In genomic region chr17:47864791-47865216, GRCh38 we compare ENCODE assay signal across 14 cellular contexts. TPM values are rescaled to one million over a fixed set of nuclear protein-coding genes. Genes with fewer than 3 reads are reported as not detected.
DNase-seq lines count a peak whose midpoint lies in the region; ATAC-seq and TF ChIP-seq lines count a peak whose summit lies in the region.
"Had no signal": no experiment of that assay in that cellular context is flagged by ENCODE, and none has a peak within 500 bp of the region (broad histone marks: within the 10 kb centered on the region; RNA-seq: fewer than 3 reads in every experiment).

No MANE protein-coding gene starts in this region.

- H3K9ac ChIP-seq in adipocyte (ENCODE audit: low read length) = peak overlapping the region; percentile 19
- H3K9ac ChIP-seq: BLaER1 treated with 17β-estradiol and CSF1 and Interleukin-3, amounts not matched to agents 10 nM and 100 nM had no signal

- H3K4me3 ChIP-seq in adipocyte (ENCODE audit: low read length) = no peak overlapping the region
- no peak overlapping the region for H3K4me3 ChIP-seq in esophagus muscularis mucosa
- H3K4me3 ChIP-seq: BLaER1 treated with 17β-estradiol and CSF1 and Interleukin-3, amounts not matched to agents 10 nM and 100 nM had no signal

- H3K4me1 ChIP-seq in adipocyte (ENCODE audit: control insufficient read depth, insufficient read depth, low read length) (peaks cover 17% of the 10 kb centered on the region), esophagus muscularis mucosa (no peaks in the 10 kb centered on the region)

- no peak for TF ChIP-seq POLR2A in esophagus muscularis mucosa (IDR thresholded peaks at IDR 0.05; ENCODE audit: low read depth)

- POLR2A ChIA-PET in activated naive CD8-positive, alpha-beta T cell treated with anti-CD3 and anti-CD28 coated beads, Interleukin-2, amount 10 ng/mL, durations not matched to agents 7 days and 5 days (lab: Charles Lee) = interaction anchor here (0.6 to 1.6 kb wide), 3 partner anchors 20 to 254 kb away, joined by 3 to 4 read pairs (median 3); partner anchors contain the start of gene SP2

- TF ChIP-seq CTCF in esophagus muscularis mucosa (IDR thresholded peaks at IDR 0.05) = no peak

- intact Hi-C loops in esophagus muscularis mucosa (cut with DNase I) = no loop called here

- peaks cover 18% of the 10 kb centered on the region for H3K27me3 ChIP-seq in adipocyte (replicated peaks; ENCODE audit: control insufficient read depth, insufficient read depth, low read length)
- H3K27me3 ChIP-seq in esophagus muscularis mucosa = peaks cover 0 to 68% (median 2%) of the 10 kb centered on the region in 4 donors

- H3K4me3 Mint-ChIP-seq in activated naive CD8-positive, alpha-beta T cell treated with anti-CD3 and anti-CD28 coated beads, Interleukin-2, amount 10 ng/mL, durations not matched to agents 7 days and 5 days = peak overlapping the region; percentile 28
- H3K4me3 Mint-ChIP-seq in activated naive CD8-positive, alpha-beta T cell treated with anti-CD3 and anti-CD28 coated beads, Interleukin-2, amount 50 U/mL, for 24 hours = no peak overlapping the region

- WGBS in esophagus muscularis mucosa = 61% methylated on average over 7 of the region's 7 CpGs

- H3K9me3 Mint-ChIP-seq in activated naive CD8-positive, alpha-beta T cell treated with anti-CD3 and anti-CD28 coated beads, Interleukin-2, amount 10 ng/mL, durations not matched to agents 7 days and 5 days = no peaks in the 10 kb centered on the region
- no peaks in the 10 kb centered on the region for H3K9me3 Mint-ChIP-seq in activated naive CD8-positive, alpha-beta T cell treated with anti-CD3 and anti-CD28 coated beads, Interleukin-2, amount 50 U/mL, for 24 hours
- H3K9me3 Mint-ChIP-seq: T-cell had no signal

- H3K9me3 ChIP-seq in adipocyte (ENCODE audit: control insufficient read depth, low read length) = no peaks in the 10 kb centered on the region
- H3K9me3 ChIP-seq in esophagus muscularis mucosa = no peaks in the 10 kb centered on the region
- H3K9me3 ChIP-seq: BLaER1 treated with 17β-estradiol and CSF1 and Interleukin-3, amounts not matched to agents 10 nM and 100 nM had no signal

- no peak for DNase-seq in activated naive CD8-positive, alpha-beta T cell treated with anti-CD3 and anti-CD28 coated beads, Interleukin-2, amount 10 ng/mL, durations not matched to agents 7 days and 5 days
- DNase-seq in activated naive CD8-positive, alpha-beta T cell treated with anti-CD3 and anti-CD28 coated beads, Interleukin-2, amount 50 U/mL, for 24 hours = no peak
- peak; percentile 51 for DNase-seq in NCI-H1694 treated with DMSO at 0.1 percent for 48 hours (lab: John Stamatoyannopoulos, UW)
- no peak for DNase-seq in adipocyte (ENCODE audit: low read depth)
- peak; percentile 59 for DNase-seq in renal cortical epithelial cell (ENCODE audit: low read depth)
- DNase-seq in esophagus muscularis mucosa (ENCODE audit: extremely low spot score) = no peak
- DNase-seq: anterior cingulate cortex, dermis blood vessel endothelial cell, retina, T-cell had no signal

- peak overlapping the region; percentile 70 for H3K27ac Mint-ChIP-seq in activated naive CD8-positive, alpha-beta T cell treated with anti-CD3 and anti-CD28 coated beads, Interleukin-2, amount 10 ng/mL, durations not matched to agents 7 days and 5 days
- H3K27ac Mint-ChIP-seq in activated naive CD8-positive, alpha-beta T cell treated with anti-CD3 and anti-CD28 coated beads, Interleukin-2, amount 50 U/mL, for 24 hours = no peak overlapping the region

- no peak for ATAC-seq in activated naive CD8-positive, alpha-beta T cell treated with anti-CD3 and anti-CD28 coated beads, Interleukin-2, amount 10 ng/mL, durations not matched to agents 7 days and 5 days (ENCODE audit: low read depth)
- ATAC-seq in activated naive CD8-positive, alpha-beta T cell treated with anti-CD3 and anti-CD28 coated beads, Interleukin-2, amount 50 U/mL, for 24 hours = no peak
- no peak for ATAC-seq in HG03565 (IDR thresholded peaks at IDR 0.05; ENCODE audit: unreplicated experiment)
- ATAC-seq in HG03095 (IDR thresholded peaks at IDR 0.05; ENCODE audit: unreplicated experiment) = no peak
- ATAC-seq: HCT116 had no signal

- H3K4me1 Mint-ChIP-seq in activated naive CD8-positive, alpha-beta T cell treated with anti-CD3 and anti-CD28 coated beads, Interleukin-2, amount 10 ng/mL, durations not matched to agents 7 days and 5 days = peaks cover 5% of the 10 kb centered on the region
- peaks cover 15% of the 10 kb centered on the region for H3K4me1 Mint-ChIP-seq in activated naive CD8-positive, alpha-beta T cell treated with anti-CD3 and anti-CD28 coated beads, Interleukin-2, amount 50 U/mL, for 24 hours

- H3K27ac ChIP-seq in esophagus muscularis mucosa (replicated peaks in 1 of 4) = no peak overlapping the region
- H3K27ac ChIP-seq: BLaER1 treated with 17β-estradiol and CSF1 and Interleukin-3, amounts not matched to agents 10 nM and 100 nM had no signal

- peaks cover 22% of the 10 kb centered on the region for H3K27me3 Mint-ChIP-seq in activated naive CD8-positive, alpha-beta T cell treated with anti-CD3 and anti-CD28 coated beads, Interleukin-2, amount 10 ng/mL, durations not matched to agents 7 days and 5 days
- peaks cover 16% of the 10 kb centered on the region for H3K27me3 Mint-ChIP-seq in activated naive CD8-positive, alpha-beta T cell treated with anti-CD3 and anti-CD28 coated beads, Interleukin-2, amount 50 U/mL, for 24 hours

- H3K36me3 ChIP-seq in adipocyte (ENCODE audit: control insufficient read depth, insufficient read depth, low read length, severe bottlenecking) (no peaks in the 10 kb centered on the region), esophagus muscularis mucosa (no peaks in the 10 kb centered on the region)
- H3K36me3 ChIP-seq: BLaER1 treated with 17β-estradiol and CSF1 and Interleukin-3, amounts not matched to agents 10 nM and 100 nM had no signal

- H3K36me3 Mint-ChIP-seq in activated naive CD8-positive, alpha-beta T cell treated with anti-CD3 and anti-CD28 coated beads, Interleukin-2, amount 10 ng/mL, durations not matched to agents 7 days and 5 days = no peaks in the 10 kb centered on the region
- H3K36me3 Mint-ChIP-seq in activated naive CD8-positive, alpha-beta T cell treated with anti-CD3 and anti-CD28 coated beads, Interleukin-2, amount 50 U/mL, for 24 hours (ENCODE audit: low read depth) = no peaks in the 10 kb centered on the region
- H3K36me3 Mint-ChIP-seq: T-cell had no signal

- no peak for TF ChIP-seq EP300 in esophagus muscularis mucosa (IDR thresholded peaks at IDR 0.05)

RNA-seq across cellular contexts. Expression of gene SP6, which starts 13.8 kb away (rescaled TPM):
- total RNA-seq in activated naive CD8-positive, alpha-beta T cell treated with anti-CD3 and anti-CD28 coated beads, Interleukin-2, amount 10 ng/mL, durations not matched to agents 7 days and 5 days = under 1 TPM; 0.09 to 0.22 TPM
- total RNA-seq in renal cortical epithelial cell (0.87 and 1.2 TPM in 2 replicates), esophagus muscularis mucosa (under 1 TPM; under 0.01 to 0.71 (median 0.25) TPM)

RNA-seq across cellular contexts. Expression of gene SCRN2, which starts 23.7 kb away (rescaled TPM):
- 10 to 100 TPM; 38.0 to 39.6 TPM for total RNA-seq in activated naive CD8-positive, alpha-beta T cell treated with anti-CD3 and anti-CD28 coated beads, Interleukin-2, amount 10 ng/mL, durations not matched to agents 7 days and 5 days
- total RNA-seq in renal cortical epithelial cell (21.3 and 50.4 TPM in 2 replicates), esophagus muscularis mucosa (10 to 100 TPM in 3 of 4 donors, 1 to 10 TPM in 1; 9.6 to 34.0 (median 23.1) TPM)

RNA-seq across cellular contexts. Expression of gene SP2, which starts 31.2 kb away (rescaled TPM):
- 10 to 100 TPM; 28.1 to 28.2 TPM for total RNA-seq in activated naive CD8-positive, alpha-beta T cell treated with anti-CD3 and anti-CD28 coated beads, Interleukin-2, amount 10 ng/mL, durations not matched to agents 7 days and 5 days
- 0.35 and 3.1 TPM in 2 replicates for total RNA-seq in renal cortical epithelial cell
- 10 to 100 TPM in 1 of 4 donors, 1 to 10 TPM in 3; 7.1 to 16.0 (median 9.4) TPM for total RNA-seq in esophagus muscularis mucosa

RNA-seq across cellular contexts. Expression of gene LRRC46, which starts 33.3 kb away (rescaled TPM):
- total RNA-seq in activated naive CD8-positive, alpha-beta T cell treated with anti-CD3 and anti-CD28 coated beads, Interleukin-2, amount 10 ng/mL, durations not matched to agents 7 days and 5 days = under 1 TPM; 0.42 to 0.43 TPM
- total RNA-seq in renal cortical epithelial cell = 0.45 TPM in 1 of 2 replicates, not detected in the other
- under 1 TPM in 1 of 4 donors, not detected in 3; 0.45 TPM for total RNA-seq in esophagus muscularis mucosa
- total RNA-seq: dermis blood vessel endothelial cell had no signal

RNA-seq across cellular contexts. Expression of gene MRPL10, which starts 33.5 kb away (rescaled TPM):
- 10 to 100 TPM; 49.7 to 50.3 TPM for total RNA-seq in activated naive CD8-positive, alpha-beta T cell treated with anti-CD3 and anti-CD28 coated beads, Interleukin-2, amount 10 ng/mL, durations not matched to agents 7 days and 5 days
- total RNA-seq in renal cortical epithelial cell (21.0 and 25.4 TPM in 2 replicates), esophagus muscularis mucosa (10 to 100 TPM; 43.6 to 86.8 (median 63.2) TPM)

Comparison
In these comparisons a context has a peak if more than half of its experiments do, and no peak if none do; other contexts are left out.
1. DNase-seq: peak in NCI-H1694 treated with DMSO at 0.1 percent for 48 hours (single experiment) and renal cortical epithelial cell (single experiment); none in activated naive CD8-positive, alpha-beta T cell treated with anti-CD3 and anti-CD28 coated beads, Interleukin-2, amount 10 ng/mL, durations not matched to agents 7 days and 5 days (single experiment), activated naive CD8-positive, alpha-beta T cell treated with anti-CD3 and anti-CD28 coated beads, Interleukin-2, amount 50 U/mL, for 24 hours (single experiment), adipocyte (single experiment) and esophagus muscularis mucosa (single experiment).